ENCODE assay signal across 8 cellular contexts in genomic region chr19:7550987-7551761, GRCh38. TPM values are rescaled to one million over a fixed set of nuclear protein-coding genes. Genes with fewer than 3 reads are reported as not detected.
DNase-seq lines count a peak whose midpoint lies in the region; ATAC-seq and TF ChIP-seq lines count a peak whose summit lies in the region.

No MANE protein-coding gene starts in this region.

- no peak overlapping the region for H3K27ac ChIP-seq in fibroblast of lung (ENCODE audit: insufficient read depth, low read length)

- TF ChIP-seq CTCF in WTC11 (IDR thresholded peaks at IDR 0.05) = no peak
- TF ChIP-seq CTCF in fibroblast of lung (conservative IDR thresholded peaks at IDR 0.05 in 1 of 2, IDR thresholded peaks at IDR 0.05 in 1 of 2; ENCODE audit: low read depth in 1 of 2, low read length in 2 of 2) = no peak

- H3K4me1 ChIP-seq in fibroblast of lung (ENCODE audit: control insufficient read depth, extremely low read depth, insufficient read depth, low read length) (no peaks in the 10 kb centered on the region), mucosa of stomach (ENCODE audit: control insufficient read depth, insufficient read depth, low read length) (no peaks in the 10 kb centered on the region)

- no peak overlapping the region for H3K4me3 ChIP-seq in fibroblast of lung (replicated peaks in 1 of 4; ENCODE audit: control extremely low read depth in 1 of 4, insufficient read depth in 1 of 4, low read depth in 3 of 4, low read length in 4 of 4)
- H3K4me3 ChIP-seq in mucosa of stomach (ENCODE audit: low read length) = no peak overlapping the region

- H3K4me2 ChIP-seq in fibroblast of lung (ENCODE audit: extremely low read depth, insufficient read depth, low read length) = no peak overlapping the region

- H3K9ac ChIP-seq in fibroblast of lung (ENCODE audit: insufficient read depth, low read length) (no peak overlapping the region), mucosa of stomach (ENCODE audit: low read length) (peak overlapping the region; percentile 22)

- no peaks in the 10 kb centered on the region for H3K79me2 ChIP-seq in fibroblast of lung (ENCODE audit: control insufficient read depth, insufficient read depth, low read length)

- peaks cover 8% of the 10 kb centered on the region for H3K4me1 Mint-ChIP-seq in WTC11

- H4K20me1 ChIP-seq in fibroblast of lung (ENCODE audit: control insufficient read depth, extremely low read depth, insufficient read depth, low read length) = no peaks in the 10 kb centered on the region

- H2AFZ ChIP-seq in fibroblast of lung (ENCODE audit: low read length) = no peak overlapping the region

- POLR2A ChIA-PET in WTC11 (lab: Charles Lee) = interaction anchor here (0.8 kb wide), 1 partner anchor 29 kb away, joined by 3 read pairs; no protein-coding TSS in a partner anchor

- CTCF ChIA-PET in WTC11 (lab: Charles Lee) = interaction anchor here (0.6 to 2.3 kb wide), 9 partner anchors 17 to 370 kb away, joined by 3 to 18 read pairs (median 6); partner anchors contain the start of gene TRAPPC5

- H3K4me3 Mint-ChIP-seq in WTC11 = peak overlapping the region; percentile 74

- no peaks in the 10 kb centered on the region for H3K9me3 ChIP-seq in fibroblast of lung (ENCODE audit: control insufficient read depth, insufficient read depth, low read depth, low read length)
- H3K9me3 ChIP-seq in mucosa of stomach (ENCODE audit: control insufficient read depth, low read length) = no peaks in the 10 kb centered on the region

- peaks cover 5% of the 10 kb centered on the region; the same call in 1 of the 2 replicates for H3K27me3 Mint-ChIP-seq in WTC11 (ENCODE audit: low read depth)

- peak overlapping the region; percentile 71 for H3K27ac Mint-ChIP-seq in WTC11

- H3K36me3 ChIP-seq in fibroblast of lung (ENCODE audit: control insufficient read depth, insufficient read depth, low read length) (peaks cover 15% of the 10 kb centered on the region), mucosa of stomach (ENCODE audit: control insufficient read depth, insufficient read depth, low read length) (no peaks in the 10 kb centered on the region)

- ATAC-seq in Right ventricle myocardium inferior (peak; percentile 91), WTC11 (peak; percentile 86), GM21360 (IDR thresholded peaks at IDR 0.05; ENCODE audit: unreplicated experiment) (no peak), GM18858 (IDR thresholded peaks at IDR 0.05; ENCODE audit: unreplicated experiment) (no peak), HG03108 (IDR thresholded peaks at IDR 0.05; ENCODE audit: unreplicated experiment) (no peak)

- intact Hi-C loops in Right ventricle myocardium inferior (cut with DNase I) = no loop called here
- intact Hi-C loops in cardiac septum (cut with DNase I) = loop anchor here (1.0 kb wide), 1 partner anchor 16 kb away; the partner anchor contains the start of gene PNPLA6

- DNase-seq in Right ventricle myocardium inferior (ENCODE audit: missing footprints) (no peak), cardiac septum (ENCODE audit: low spot score) (no peak), WTC11 (ENCODE audit: low spot score) (peak; percentile 95), fibroblast of lung (ENCODE audit: low read depth in 2 of 2) (peak; percentile 47 to 52)

- H3K9me3 Mint-ChIP-seq in WTC11 = no peaks in the 10 kb centered on the region

- H3K36me3 Mint-ChIP-seq in WTC11 = peaks cover 12% of the 10 kb centered on the region

- H3K27me3 ChIP-seq in fibroblast of lung (ENCODE audit: control insufficient read depth, insufficient read depth, low read length) = no peaks in the 10 kb centered on the region
- no peaks in the 10 kb centered on the region for H3K27me3 ChIP-seq in mucosa of stomach (ENCODE audit: control insufficient read depth, insufficient read depth, low read length)

TF ChIP-seq in WTC11, 78 proteins besides CTCF, POLR2A, EP300 and RAD21:
- TF ChIP-seq RORB (CRISPR knock-in tag; IDR thresholded peaks at IDR 0.05) = no peak
- TF ChIP-seq ZNF317 (CRISPR knock-in tag; IDR thresholded peaks at IDR 0.05; ENCODE audit: borderline replicate concordance, low read depth) = no peak
- TF ChIP-seq, protein P1, sequence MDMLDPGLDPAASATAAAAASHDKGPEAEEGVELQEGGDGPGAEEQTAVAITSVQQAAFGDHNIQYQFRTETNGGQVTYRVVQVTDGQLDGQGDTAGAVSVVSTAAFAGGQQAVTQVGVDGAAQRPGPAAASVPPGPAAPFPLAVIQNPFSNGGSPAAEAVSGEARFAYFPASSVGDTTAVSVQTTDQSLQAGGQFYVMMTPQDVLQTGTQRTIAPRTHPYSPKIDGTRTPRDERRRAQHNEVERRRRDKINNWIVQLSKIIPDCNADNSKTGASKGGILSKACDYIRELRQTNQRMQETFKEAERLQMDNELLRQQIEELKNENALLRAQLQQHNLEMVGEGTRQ (CRISPR knock-in tag; IDR thresholded peaks at IDR 0.05) = peak; percentile 55
- no peak for TF ChIP-seq CDX4 (CRISPR knock-in tag; IDR thresholded peaks at IDR 0.05; ENCODE audit: borderline replicate concordance)
- no peak for TF ChIP-seq ZNF396 (CRISPR knock-in tag; IDR thresholded peaks at IDR 0.05; ENCODE audit: borderline replicate concordance)
- TF ChIP-seq ZNF423 (CRISPR knock-in tag; IDR thresholded peaks at IDR 0.05) = no peak
- peak; percentile 99 for TF ChIP-seq SP1 (CRISPR knock-in tag; conservative IDR thresholded peaks at IDR 0.05)
- peak; percentile 48; the same call in 1 of the 2 replicates for TF ChIP-seq CREM (CRISPR knock-in tag; IDR thresholded peaks at IDR 0.05)
- peak; percentile 60; the same call in 1 of the 2 replicates for TF ChIP-seq TEAD1 (CRISPR knock-in tag; IDR thresholded peaks at IDR 0.05)

RNA-seq across cellular contexts. Expression of gene PNPLA6, which starts 15.7 kb away (rescaled TPM):
- total RNA-seq in Right ventricle myocardium inferior = 50.6 TPM
- total RNA-seq in cardiac septum = 41.9 TPM
- 149 to 156 TPM (median 150 TPM) in 3 replicates for total RNA-seq in WTC11 (2021)
- total RNA-seq in fibroblast of lung = 61.9 and 89.2 TPM in 2 replicates
- 20.9 and 34.2 TPM in 2 replicates for polyA plus RNA-seq in fibroblast of lung
- 64.4 and 87.6 TPM in 2 replicates for polyA plus RNA-seq in fibroblast of lung (2012)
- polyA minus RNA-seq in fibroblast of lung (ENCODE audit: low replicate concordance) = 99.4 and 154 TPM in 2 replicates

RNA-seq across cellular contexts. Expression of gene MCOLN1, which starts 28.8 kb away (rescaled TPM):
- total RNA-seq in Right ventricle myocardium inferior (19.5 TPM), cardiac septum (16.0 TPM), WTC11 (2021) (15.0 to 19.7 TPM (median 16.7 TPM) in 3 replicates), fibroblast of lung (3.9 and 4.0 TPM in 2 replicates)
- 15.1 and 20.5 TPM in 2 replicates for polyA plus RNA-seq in fibroblast of lung
- polyA plus RNA-seq in fibroblast of lung (2012) = 14.8 and 17.3 TPM in 2 replicates
- polyA minus RNA-seq in fibroblast of lung (ENCODE audit: low replicate concordance) = 62.3 and 81.6 TPM in 2 replicates

RNA-seq across cellular contexts. Expression of gene ZNF358, which starts 35.3 kb away (rescaled TPM):
- total RNA-seq in Right ventricle myocardium inferior = 89.6 TPM
- total RNA-seq in cardiac septum = 76.7 TPM
- total RNA-seq in WTC11 (2021) = 37.5 to 47.5 TPM (median 47.3 TPM) in 3 replicates
- total RNA-seq in fibroblast of lung = 16.2 and 16.7 TPM in 2 replicates
- polyA plus RNA-seq in fibroblast of lung = 24.0 and 26.8 TPM in 2 replicates
- 36.5 and 37.6 TPM in 2 replicates for polyA plus RNA-seq in fibroblast of lung (2012)
- 111 and 148 TPM in 2 replicates for polyA minus RNA-seq in fibroblast of lung (ENCODE audit: low replicate concordance)

RNA-seq across cellular contexts. Expression of gene CAMSAP3, which starts 44.5 kb away (rescaled TPM):
- total RNA-seq in Right ventricle myocardium inferior (1.9 TPM), cardiac septum (not detected), WTC11 (2021) (27.8 to 34.6 TPM (median 32.1 TPM) in 3 replicates), fibroblast of lung (not detected in 2 replicates)
- not detected in 2 replicates for polyA plus RNA-seq in fibroblast of lung
- polyA plus RNA-seq in fibroblast of lung (2012) = not detected in 2 replicates
- not detected in 2 replicates for polyA minus RNA-seq in fibroblast of lung (ENCODE audit: low replicate concordance)

Comparison
In these comparisons a context has a peak if more than half of its experiments do, and no peak if none do; other contexts are left out.
1. ATAC-seq: peak in Right ventricle myocardium inferior (single experiment) and WTC11 (single experiment); none in GM21360 (single experiment), GM18858 (single experiment) and HG03108 (single experiment).
2. DNase-seq: peak in WTC11 (single experiment) and fibroblast of lung (2 of 2); none in Right ventricle myocardium inferior (single experiment) and cardiac septum (single experiment).